Comparison of ENCODE assay signal across 20 cellular contexts in genomic region chr1:199778324-199778955, GRCh38.
A peak's percentile ranks its signal among the peaks of the same experiment; 100 is the strongest.
DNase-seq lines count a peak whose midpoint lies in the region; ATAC-seq and TF ChIP-seq lines count a peak whose summit lies in the region.
"Had no signal": no experiment of that assay in that cellular context is flagged by ENCODE, and none has a peak within 500 bp of the region (broad histone marks: within the 10 kb centered on the region; RNA-seq: fewer than 3 reads in every experiment).

No MANE protein-coding gene starts in this region.

- H3K9me3 ChIP-seq in Peyer's patch = no peaks in the 10 kb centered on the region
- H3K9me3 ChIP-seq: tibial nerve had no signal

- H3K27me3 ChIP-seq in Peyer's patch = no peaks in the 10 kb centered on the region
- H3K27me3 ChIP-seq: tibial nerve had no signal

- H3K27ac ChIP-seq in Peyer's patch = peak overlapping the region in 2 of 4 donors; percentile 41 to 43
- H3K27ac ChIP-seq: epithelial cell of prostate, RWPE1, tibial nerve had no signal

- ATAC-seq in left colon (peak; percentile 85), HG02588 (IDR thresholded peaks at IDR 0.05; ENCODE audit: unreplicated experiment) (no peak), GM19455 (IDR thresholded peaks at IDR 0.05; ENCODE audit: unreplicated experiment) (no peak)
- ATAC-seq: T-helper 17 cell had no signal

- peaks cover 0 to 4% (median 0%) of the 10 kb centered on the region in 4 donors for H3K4me1 ChIP-seq in Peyer's patch
- H3K4me1 ChIP-seq: tibial nerve had no signal

- TF ChIP-seq RAD21 in Ishikawa (IDR thresholded peaks at IDR 0.05; ENCODE audit: low read depth) = no peak

- H3K4me3 ChIP-seq in Peyer's patch = no peak overlapping the region
- H3K4me3 ChIP-seq: tibial nerve had no signal

- no peak for TF ChIP-seq CTCF in Peyer's patch (IDR thresholded peaks at IDR 0.05)

- DNase-seq in DMS153 (lab: John Stamatoyannopoulos, UW) (peak; percentile 56), Peyer's patch (peak in 2 of 3 donors; percentile 40 to 72), left colon (peak in 1 of 2 donors; percentile 26), HCEC 1CT (no peak), HUDEP-2 (lab: John Stamatoyannopoulos, UW; ENCODE audit: unreplicated experiment in 76 of 76) (no peak)
- DNase-seq: activated CD4-positive, alpha-beta T cell treated with anti-CD3 and anti-CD28 coated beads, Interleukin-2, amount 50 U/mL, for 1 hour; activated T-cell treated with anti-CD3 and anti-CD28 coated beads, Interleukin-2, amount 50 U/mL, for 48 hours; head of caudate nucleus; Kasumi-1; NCI-H446; retina; stimulated activated CD4-positive, alpha-beta T cell treated with anti-CD3 and anti-CD28 coated beads, Interleukin-1b, Interleukin-23, amount 100 ng/mL, for 48 hours; stimulated activated CD8-positive, alpha-beta memory T cell treated with anti-CD3 and anti-CD28 coated beads, Interleukin-4, amount 100 ng/mL, for 48 hours; T-helper 17 cell had no signal

- intact Hi-C loops in left colon (cut with DNase I, micrococcal nuclease) = no loop called here

- peak; percentile 42; the same call in 1 of the 2 replicates for TF ChIP-seq EP300 in Ishikawa (IDR thresholded peaks at IDR 0.05; ENCODE audit: borderline replicate concordance)

- no peaks in the 10 kb centered on the region for H3K36me3 ChIP-seq in Peyer's patch
- H3K36me3 ChIP-seq: tibial nerve had no signal

- TF ChIP-seq POLR2A in Peyer's patch (IDR thresholded peaks at IDR 0.05) = no peak

TF ChIP-seq in Ishikawa, 13 proteins besides CTCF, POLR2A, EP300 and RAD21:
- TF ChIP-seq USF1 (IDR thresholded peaks at IDR 0.05) = no peak
- TF ChIP-seq MAX (IDR thresholded peaks at IDR 0.05) = no peak
- no peak for TF ChIP-seq YY1 (IDR thresholded peaks at IDR 0.05; ENCODE audit: low read depth)
- no peak for TF ChIP-seq EGR1 (IDR thresholded peaks at IDR 0.05)
- no peak for TF ChIP-seq TCF12 (IDR thresholded peaks at IDR 0.05; ENCODE audit: low read depth)
- no peak for TF ChIP-seq NFIC (IDR thresholded peaks at IDR 0.05)
- TF ChIP-seq REST (IDR thresholded peaks at IDR 0.05; ENCODE audit: low read depth) = no peak
- TF ChIP-seq FOXM1 (IDR thresholded peaks at IDR 0.05; ENCODE audit: borderline replicate concordance, low read depth) = no peak
- TF ChIP-seq CEBPB (IDR thresholded peaks at IDR 0.05) = no peak
- no peak for TF ChIP-seq CREB1 (IDR thresholded peaks at IDR 0.05; ENCODE audit: low read depth)
TF ChIP-seq in Ishikawa: peak in this region for 0.

Comparison
In these comparisons a context has a peak if more than half of its experiments do, and no peak if none do; other contexts are left out.
1. DNase-seq: peak in DMS153 (single experiment) and Peyer's patch (2 of 3); none in HCEC 1CT (single experiment) and HUDEP-2 (0 of 76).